9 cellular contexts compared by ENCODE assay signal in the genomic region with DNA sequence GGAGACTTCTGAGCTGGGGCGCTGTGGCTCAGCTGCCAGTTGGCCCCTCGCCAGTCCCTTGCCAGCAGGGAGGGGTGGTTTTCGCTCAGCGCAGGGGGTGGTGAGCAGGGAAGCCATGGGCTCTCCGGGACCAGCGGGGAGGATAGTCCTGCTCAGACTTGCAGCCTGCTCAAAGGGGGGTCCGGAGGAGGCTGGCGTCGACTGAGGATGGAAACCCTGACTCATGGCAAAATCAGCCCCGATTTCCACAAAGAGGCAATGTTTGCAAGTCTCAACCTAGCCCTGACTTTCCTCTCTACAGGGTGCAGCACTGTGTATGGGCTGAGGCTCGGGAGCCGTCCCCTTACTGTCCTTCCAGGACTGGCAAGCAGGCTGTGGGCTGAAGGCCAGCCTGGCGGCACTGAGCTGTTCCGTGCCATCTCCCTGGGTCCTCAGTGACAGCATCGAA. TPM values are rescaled to one million over a fixed set of nuclear protein-coding genes. Genes with fewer than 3 reads are reported as not detected.
A peak's percentile ranks its signal among the peaks of the same experiment; 100 is the strongest.
DNase-seq lines count a peak whose midpoint lies in the region; TF ChIP-seq lines count a peak whose summit lies in the region.
"Had no signal": no experiment of that assay in that cellular context is flagged by ENCODE, and none has a peak within 500 bp of the region (broad histone marks: within the 10 kb centered on the region; RNA-seq: fewer than 3 reads in every experiment).

No MANE protein-coding gene starts in this region.

- H3K4me3 Mint-ChIP-seq in endothelial cell (ENCODE audit: unreplicated experiment), result no peak overlapping the region

- H3K27ac Mint-ChIP-seq in endothelial cell (ENCODE audit: unreplicated experiment), result no peak overlapping the region

- H3K4me1 Mint-ChIP-seq in endothelial cell (ENCODE audit: unreplicated experiment), result no peaks in the 10 kb centered on the region

- DNase-seq in C1 segment of cervical spinal cord (lab: John Stamatoyannopoulos, UW), result peak in 12 of 14 donors; percentile 24 to 88 (median 75)
- DNase-seq in NCI-H2171 treated with DMSO at 0.1 percent for 48 hours (lab: John Stamatoyannopoulos, UW), result peak; percentile 95
- peak; percentile 100 for DNase-seq in epithelial cell of esophagus (ENCODE audit: low read depth)
- no peak for DNase-seq in COLO829 (ENCODE audit: low spot score)
- DNase-seq in HK-2 (ENCODE audit: unreplicated experiment), result no peak
- no peak for DNase-seq in endothelial cell (ENCODE audit: low spot score)
- no peak for DNase-seq in SKM-1 treated with dmso at 0.1 percent for 144 hours (lab: John Stamatoyannopoulos, UW; ENCODE audit: unreplicated experiment)
- DNase-seq: activated CD8-positive, alpha-beta memory T cell treated with anti-CD3 and anti-CD28 coated beads, Interleukin-2, amount 50 U/mL, for 48 hours had no signal

- H2AFZ ChIP-seq in parathyroid adenoma, result no peak overlapping the region

- H3K27me3 ChIP-seq in parathyroid adenoma (ENCODE audit: control insufficient read depth, insufficient read depth, low read length), result no peaks in the 10 kb centered on the region

- H3K36me3 Mint-ChIP-seq in endothelial cell (ENCODE audit: low read depth, unreplicated experiment), result peaks cover 31% of the 10 kb centered on the region

- H3K4me3 ChIP-seq in epithelial cell of esophagus (ENCODE audit: low read length) (no peak overlapping the region), parathyroid adenoma (ENCODE audit: low read depth, low read length) (no peak overlapping the region)

- no peaks in the 10 kb centered on the region for H3K9me3 ChIP-seq in parathyroid adenoma (ENCODE audit: control insufficient read depth, low read length)

- peaks cover 8% of the 10 kb centered on the region for H3K27me3 Mint-ChIP-seq in endothelial cell (ENCODE audit: unreplicated experiment)

- H3K9me3 Mint-ChIP-seq in endothelial cell (ENCODE audit: unreplicated experiment), result no peaks in the 10 kb centered on the region

- no peak overlapping the region for H3K9ac ChIP-seq in parathyroid adenoma

- H3K4me2 ChIP-seq in parathyroid adenoma (ENCODE audit: low read length), result peak overlapping the region; percentile 10

- H3K27ac ChIP-seq in parathyroid adenoma, result peak overlapping the region; percentile 97

- TF ChIP-seq CTCF in epithelial cell of esophagus (IDR thresholded peaks at IDR 0.05; ENCODE audit: insufficient read depth, low read depth, low read length, missing control alignments), result no peak
- TF ChIP-seq CTCF in parathyroid adenoma (IDR thresholded peaks at IDR 0.05), result no peak
- no peak for TF ChIP-seq CTCF in endothelial cell (IDR thresholded peaks at IDR 0.05; ENCODE audit: unreplicated experiment)

- peaks cover 48% of the 10 kb centered on the region for H3K4me1 ChIP-seq in parathyroid adenoma

- H3K36me3 ChIP-seq in parathyroid adenoma (ENCODE audit: control insufficient read depth, insufficient read depth, low read length), result no peaks in the 10 kb centered on the region

- H3K79me2 ChIP-seq in parathyroid adenoma, result peaks cover 2% of the 10 kb centered on the region

RNA-seq across cellular contexts. Expression of a gene that starts 35.1 kb away (rescaled TPM):
- total RNA-seq in endothelial cell (ENCODE audit: unreplicated experiment), result 238 TPM

Comparison
In these comparisons a context has a peak if more than half of its experiments do, and no peak if none do; other contexts are left out.
1. DNase-seq: peak in C1 segment of cervical spinal cord (12 of 14), NCI-H2171 treated with DMSO at 0.1 percent for 48 hours (single experiment) and epithelial cell of esophagus (single experiment); none in COLO829 (single experiment), HK-2 (single experiment), endothelial cell (single experiment) and SKM-1 treated with dmso at 0.1 percent for 144 hours (single experiment).